Comparison of ENCODE assay signal across 8 cellular contexts in the genomic region with DNA sequence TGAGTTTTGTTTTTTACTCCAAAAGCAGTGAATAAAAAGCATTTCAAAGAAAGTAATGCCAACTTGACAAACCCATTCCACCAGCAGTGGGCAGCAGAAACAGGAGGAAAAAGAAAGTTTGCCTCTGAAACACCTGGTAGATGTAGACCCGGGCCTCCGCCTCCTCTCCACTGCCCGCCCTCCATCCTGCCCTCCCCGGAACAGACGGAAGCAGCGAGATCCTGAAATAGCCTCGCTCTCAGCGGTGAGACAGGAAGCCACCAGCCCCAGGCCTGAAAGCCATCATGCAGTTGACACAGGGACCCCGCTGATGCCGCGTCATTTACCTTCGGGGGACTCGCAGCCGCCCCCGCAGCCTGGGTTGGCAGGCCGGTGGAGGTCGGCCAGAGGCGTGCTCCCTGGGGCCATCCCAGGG.
DNase-seq lines count a peak whose midpoint lies in the region; ATAC-seq, FAIRE-seq and TF ChIP-seq lines count a peak whose summit lies in the region.

No MANE protein-coding gene starts in this region.

- H3K9me3 ChIP-seq in BLaER1 = no peaks in the 10 kb centered on the region
- no peaks in the 10 kb centered on the region for H3K9me3 ChIP-seq in pancreas
- H3K9me3 ChIP-seq in ascending aorta = no peaks in the 10 kb centered on the region

- H3K27me3 ChIP-seq in BLaER1 (no peaks in the 10 kb centered on the region), pancreas (no peaks in the 10 kb centered on the region), ascending aorta (no peaks in the 10 kb centered on the region)

- H3K4me1 ChIP-seq in BLaER1 (peaks cover 68% of the 10 kb centered on the region), pancreas (no peaks in the 10 kb centered on the region), ascending aorta (peaks cover 0 to 5% of the 10 kb centered on the region in 2 donors)

- no peaks in the 10 kb centered on the region for H3K36me3 ChIP-seq in BLaER1
- H3K36me3 ChIP-seq in pancreas = no peaks in the 10 kb centered on the region
- no peaks in the 10 kb centered on the region for H3K36me3 ChIP-seq in ascending aorta

- WGBS in pancreas, 2 donors = 22 to 24% methylated on average over 18 of the region's 18 CpGs

- H3K4me3 ChIP-seq in BLaER1 = peak overlapping the region; percentile 55
- H3K4me3 ChIP-seq in choroid plexus epithelial cell (ENCODE audit: low read depth, low read length) = no peak overlapping the region
- no peak overlapping the region for H3K4me3 ChIP-seq in pancreas
- H3K4me3 ChIP-seq in ascending aorta = peak overlapping the region in 1 of 2 donors; percentile 16

- DNase-seq in choroid plexus epithelial cell (ENCODE audit: low read depth) (peak; percentile 5), pancreas (peak in 2 of 6 donors; percentile 17 to 25), AG08396 (ENCODE audit: low spot score) (no peak), ascending aorta (ENCODE audit: low spot score in 2 of 2) (no peak)

- H3K27ac ChIP-seq in BLaER1 (peak overlapping the region; percentile 97), VCaP (no peak overlapping the region), pancreas (no peak overlapping the region), ascending aorta (no peak overlapping the region)

- H3K9ac ChIP-seq in BLaER1 = peak overlapping the region; percentile 82

- intact Hi-C loops in pancreas (cut with DNase I) (no loop called here), ascending aorta (cut with DNase I) (no loop called here)

- ATAC-seq in GM19035 (IDR thresholded peaks at IDR 0.05; ENCODE audit: unreplicated experiment) (peak; percentile 88), HG03139 (IDR thresholded peaks at IDR 0.05; ENCODE audit: unreplicated experiment) (peak; percentile 97), pancreas (peak in 3 of 4 donors; percentile 44 to 83 (median 54))

- H3K4me2 ChIP-seq in BLaER1 = peak overlapping the region; percentile 94

- no peaks in the 10 kb centered on the region for H4K20me1 ChIP-seq in BLaER1

- TF ChIP-seq CTCF in VCaP (conservative IDR thresholded peaks at IDR 0.05) (peak; percentile 20; the same call in 1 of the 2 replicates), choroid plexus epithelial cell (conservative IDR thresholded peaks at IDR 0.05; ENCODE audit: low read depth, low read length) (peak; percentile 22), pancreas (IDR thresholded peaks at IDR 0.05) (no peak), ascending aorta (IDR thresholded peaks at IDR 0.05) (peak in 1 of 3 experiments; percentile 32)

- FAIRE-seq in pancreas (lab: Jason Lieb, UNC) = no peak

Comparison
In these comparisons a context has a peak if more than half of its experiments do, and no peak if none do; other contexts are left out.
1. CTCF ChIP-seq: peak in VCaP (single experiment) and choroid plexus epithelial cell (single experiment); none in pancreas (0 of 4).
2. Peak in every context shown above with its lines, with median percentiles within 50 percentile points of each other: ATAC-seq.